ENCODE assay signal across 10 cellular contexts in genomic region chr10:48506147-48506917, GRCh38.
A peak's percentile ranks its signal among the peaks of the same experiment; 100 is the strongest.
DNase-seq lines count a peak whose midpoint lies in the region; ATAC-seq and TF ChIP-seq lines count a peak whose summit lies in the region.
"Had no signal": no experiment of that assay in that cellular context is flagged by ENCODE, and none has a peak within 500 bp of the region (broad histone marks: within the 10 kb centered on the region; RNA-seq: fewer than 3 reads in every experiment).

No MANE protein-coding gene starts in this region.

- H3K27ac ChIP-seq in CD8-positive, alpha-beta memory T cell (ENCODE audit: low read depth, low read length) = peak overlapping the region; percentile 51
- no peak overlapping the region for H3K27ac ChIP-seq in SJCRH30
- H3K27ac ChIP-seq: epithelial cell of prostate had no signal

- no peaks in the 10 kb centered on the region for H3K36me3 ChIP-seq in CD8-positive, alpha-beta memory T cell (ENCODE audit: insufficient read depth, low read length)
- H3K36me3 ChIP-seq in SJCRH30 = no peaks in the 10 kb centered on the region

- H3K9me3 ChIP-seq in CD8-positive, alpha-beta memory T cell (ENCODE audit: low read length) = no peaks in the 10 kb centered on the region
- H3K9me3 ChIP-seq in SJCRH30 (replicated peaks) = no peaks in the 10 kb centered on the region

- intact Hi-C loops in sciatic nerve (cut with DNase I) = no loop called here

- no peaks in the 10 kb centered on the region for H3K36me3 Mint-ChIP-seq in CD8-positive, alpha-beta memory T cell
- H3K36me3 Mint-ChIP-seq in endothelial cell (ENCODE audit: low read depth, unreplicated experiment) = no peaks in the 10 kb centered on the region
- H3K36me3 Mint-ChIP-seq: IgD-negative memory B cell had no signal

- no peaks in the 10 kb centered on the region for H3K4me1 Mint-ChIP-seq in CD8-positive, alpha-beta memory T cell
- peaks cover 15% of the 10 kb centered on the region for H3K4me1 Mint-ChIP-seq in endothelial cell (ENCODE audit: unreplicated experiment)

- CTCF ChIA-PET in CD8-positive, alpha-beta memory T cell (lab: Charles Lee) = no interaction called here

- no peaks in the 10 kb centered on the region for H3K9me3 Mint-ChIP-seq in CD8-positive, alpha-beta memory T cell
- H3K9me3 Mint-ChIP-seq in endothelial cell (ENCODE audit: unreplicated experiment) = no peaks in the 10 kb centered on the region
- H3K9me3 Mint-ChIP-seq: IgD-negative memory B cell had no signal

- no peak for TF ChIP-seq CTCF in endothelial cell (IDR thresholded peaks at IDR 0.05; ENCODE audit: unreplicated experiment)

- no peak overlapping the region for H3K27ac Mint-ChIP-seq in CD8-positive, alpha-beta memory T cell
- no peak overlapping the region for H3K27ac Mint-ChIP-seq in endothelial cell (ENCODE audit: unreplicated experiment)
- H3K27ac Mint-ChIP-seq: IgD-negative memory B cell had no signal

- H3K4me3 ChIP-seq in CD8-positive, alpha-beta memory T cell (ENCODE audit: low read length) = no peak overlapping the region
- no peak overlapping the region for H3K4me3 ChIP-seq in SJCRH30

- ATAC-seq in sciatic nerve (no peak), HG03469 (IDR thresholded peaks at IDR 0.05; ENCODE audit: unreplicated experiment) (no peak)

- POLR2A ChIA-PET in CD8-positive, alpha-beta memory T cell (lab: Charles Lee) = no interaction called here

- DNase-seq in CD8-positive, alpha-beta memory T cell = no peak
- peak; percentile 50 for DNase-seq in H4 (ENCODE audit: low spot score)
- peak; percentile 24 to 56 for DNase-seq in SJCRH30
- peak; percentile 32 for DNase-seq in glomerular visceral epithelial cell (ENCODE audit: extremely low spot score)
- no peak for DNase-seq in sciatic nerve (ENCODE audit: low spot score)
- no peak for DNase-seq in activated effector memory CD4-positive, alpha-beta T cell treated with anti-CD3 and anti-CD28 coated beads, Interleukin-2, amount 50 U/mL, for 16 hours
- no peak for DNase-seq in endothelial cell (ENCODE audit: low spot score)

- peaks cover 0 to 4% of the 10 kb centered on the region in 2 donors for H3K27me3 Mint-ChIP-seq in CD8-positive, alpha-beta memory T cell
- H3K27me3 Mint-ChIP-seq in endothelial cell (ENCODE audit: unreplicated experiment) = peaks cover 2% of the 10 kb centered on the region

- no peaks in the 10 kb centered on the region for H3K4me1 ChIP-seq in CD8-positive, alpha-beta memory T cell (ENCODE audit: insufficient read depth, low read length)
- H3K4me1 ChIP-seq in SJCRH30 = no peaks in the 10 kb centered on the region; the same call in 1 of the 2 replicates

- no peak overlapping the region for H3K4me3 Mint-ChIP-seq in CD8-positive, alpha-beta memory T cell
- H3K4me3 Mint-ChIP-seq in endothelial cell (ENCODE audit: unreplicated experiment) = no peak overlapping the region
- H3K4me3 Mint-ChIP-seq: IgD-negative memory B cell had no signal

- H3K27me3 ChIP-seq in CD8-positive, alpha-beta memory T cell (ENCODE audit: insufficient read depth, low read length, poor library complexity, severe bottlenecking) = no peaks in the 10 kb centered on the region
- no peaks in the 10 kb centered on the region for H3K27me3 ChIP-seq in SJCRH30

Comparison
In these comparisons a context has a peak if more than half of its experiments do, and no peak if none do; other contexts are left out.
1. DNase-seq: peak in H4 (single experiment), SJCRH30 (2 of 2) and glomerular visceral epithelial cell (single experiment); none in CD8-positive, alpha-beta memory T cell (0 of 5), sciatic nerve (single experiment), activated effector memory CD4-positive, alpha-beta T cell treated with anti-CD3 and anti-CD28 coated beads, Interleukin-2, amount 50 U/mL, for 16 hours (single experiment) and endothelial cell (single experiment).